9 cellular contexts compared by ENCODE assay signal in the genomic region with DNA sequence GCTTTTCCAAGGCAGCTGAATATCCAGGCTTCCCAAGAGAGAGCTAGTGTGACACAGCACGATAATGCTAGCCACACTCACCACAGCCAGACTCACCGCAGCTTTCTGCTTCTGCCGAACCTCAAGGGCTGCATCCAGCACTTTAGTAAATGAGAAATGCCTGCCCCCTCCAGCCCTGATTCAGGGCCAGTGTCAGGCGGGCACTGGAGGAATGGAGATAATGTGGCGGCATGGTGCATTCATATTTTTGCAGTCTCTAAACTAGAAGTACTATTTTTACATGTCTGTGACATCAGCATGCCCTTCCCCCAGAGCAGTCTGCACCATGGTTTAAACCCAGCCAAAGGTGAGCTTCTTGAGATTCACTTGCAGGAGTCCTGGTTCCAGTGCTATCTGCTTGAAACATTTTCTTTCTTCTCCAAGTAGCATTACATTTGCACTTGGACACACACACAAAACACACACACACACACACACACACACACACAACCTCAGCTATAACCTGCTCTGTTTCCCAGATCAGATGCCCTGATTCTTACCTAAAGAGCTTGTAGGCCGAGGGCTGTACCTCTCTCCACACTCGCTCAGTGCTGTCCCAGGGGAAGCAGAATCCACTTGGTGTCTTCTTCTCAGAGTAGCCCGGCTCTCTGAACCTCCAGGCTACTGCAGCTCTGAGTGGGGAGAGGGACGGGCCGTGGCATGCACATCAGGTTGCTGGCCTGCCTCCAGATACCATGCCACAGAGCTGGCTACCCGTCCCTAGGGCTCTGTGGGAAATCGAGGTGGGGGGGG. TPM values are rescaled to one million over a fixed set of nuclear protein-coding genes. Genes with fewer than 3 reads are reported as not detected.
DNase-seq lines count a peak whose midpoint lies in the region; ATAC-seq, FAIRE-seq and TF ChIP-seq lines count a peak whose summit lies in the region.
"Had no signal": no experiment of that assay in that cellular context is flagged by ENCODE, and none has a peak within 500 bp of the region (broad histone marks: within the 10 kb centered on the region; RNA-seq: fewer than 3 reads in every experiment).

Gene FGF1, minus strand, starts transcription at position 673 of the 792 bp plus-strand sequence. CDS start 71,963 bp downstream, outside the sequence.

- TF ChIP-seq POLR2A in gastrocnemius medialis (IDR thresholded peaks at IDR 0.05) = no peak

- H3K27ac Mint-ChIP-seq in HFFc6 (no peak within 1 kb of the TSS), astrocyte (ENCODE audit: unreplicated experiment) (peak within 1 kb of the TSS; percentile 94)

- DNase-seq in HFFc6 (no peak), astrocyte (ENCODE audit: low read depth) (peak; percentile 80), right atrium auricular region (ENCODE audit: low spot score) (no peak), gastrocnemius medialis (no peak), SW480 (ENCODE audit: low spot score) (no peak), HUDEP-2 (lab: John Stamatoyannopoulos, UW; ENCODE audit: unreplicated experiment in 76 of 76) (no peak)
- no peak for DNase-seq in activated CD4-positive, alpha-beta T cell treated with anti-CD3 and anti-CD28 coated beads for 1 hour
- DNase-seq: right lobe of liver had no signal

- H3K27me3 ChIP-seq in astrocyte (ENCODE audit: insufficient read depth, low read length) = no peaks in the 10 kb centered on the region
- no peaks in the 10 kb centered on the region for H3K27me3 ChIP-seq in right atrium auricular region
- no peaks in the 10 kb centered on the region for H3K27me3 ChIP-seq in gastrocnemius medialis
- H3K27me3 ChIP-seq: right lobe of liver had no signal

- ATAC-seq in gastrocnemius medialis (peak in 1 of 2 donors; percentile 30), HG03439 (IDR thresholded peaks at IDR 0.05; ENCODE audit: unreplicated experiment) (no peak)

- no peaks in the 10 kb centered on the region for H3K9me3 Mint-ChIP-seq in HFFc6
- no peaks in the 10 kb centered on the region for H3K9me3 Mint-ChIP-seq in astrocyte (ENCODE audit: unreplicated experiment)

- H3K4me3 Mint-ChIP-seq in HFFc6 (no peak within 1 kb of the TSS), astrocyte (ENCODE audit: unreplicated experiment) (peak within 1 kb of the TSS; percentile 27)

- H3K4me2 ChIP-seq in astrocyte (ENCODE audit: low read length) = peak within 1 kb of the TSS; percentile 74

- in situ Hi-C loops in gastrocnemius medialis (cut with MboI; ENCODE audit: low sequenced_read_pairs in 4 of 4) = loop anchor here in 1 of 4 donors (25.0 kb wide), 1 partner anchor 523 kb away; no protein-coding TSS in a partner anchor

- peaks cover 16% of the 10 kb centered on the region for H3K4me1 Mint-ChIP-seq in HFFc6 (ENCODE audit: low read depth)
- peaks cover 29% of the 10 kb centered on the region for H3K4me1 Mint-ChIP-seq in astrocyte (ENCODE audit: low read depth, unreplicated experiment)

- H3K9ac ChIP-seq in astrocyte (ENCODE audit: low read length) = peak within 1 kb of the TSS; percentile 23

- TF ChIP-seq CTCF in HFFc6 (IDR thresholded peaks at IDR 0.05) (no peak), astrocyte (IDR thresholded peaks at IDR 0.05; ENCODE audit: insufficient read depth, low read depth, low read length) (no peak), right atrium auricular region (IDR thresholded peaks at IDR 0.05) (no peak), gastrocnemius medialis (IDR thresholded peaks at IDR 0.05 in 4 of 5, conservative IDR thresholded peaks at IDR 0.05 in 1 of 5) (no peak)

- no peaks in the 10 kb centered on the region for H3K9me3 ChIP-seq in astrocyte (ENCODE audit: insufficient read depth, low read depth, low read length)
- H3K9me3 ChIP-seq in right atrium auricular region = no peaks in the 10 kb centered on the region
- no peaks in the 10 kb centered on the region for H3K9me3 ChIP-seq in gastrocnemius medialis
- H3K9me3 ChIP-seq: right lobe of liver had no signal

- H3K27ac ChIP-seq in astrocyte (ENCODE audit: low read depth, low read length) (peak within 1 kb of the TSS; percentile 12), right atrium auricular region (peak within 1 kb of the TSS; percentile 65 to 80), gastrocnemius medialis (peak within 1 kb of the TSS; percentile 16 to 48 (median 27))
- H3K27ac ChIP-seq: right lobe of liver had no signal

- peak within 1 kb of the TSS; percentile 33 for H2AFZ ChIP-seq in astrocyte (ENCODE audit: low read depth, low read length)

- no peaks in the 10 kb centered on the region for H4K20me1 ChIP-seq in astrocyte (ENCODE audit: insufficient read depth, low read length)

- H3K36me3 ChIP-seq in astrocyte (ENCODE audit: insufficient read depth, low read length) (no peaks in the 10 kb centered on the region), right atrium auricular region (no peaks in the 10 kb centered on the region), gastrocnemius medialis (no peaks in the 10 kb centered on the region)
- H3K36me3 ChIP-seq: right lobe of liver had no signal

- H3K4me1 ChIP-seq in astrocyte (ENCODE audit: insufficient read depth, low read length) (peaks cover 33% of the 10 kb centered on the region), right atrium auricular region (peaks cover 0 to 50% of the 10 kb centered on the region in 2 donors), gastrocnemius medialis (peaks cover 7 to 9% of the 10 kb centered on the region in 2 donors)
- H3K4me1 ChIP-seq: right lobe of liver had no signal

- intact Hi-C loops in gastrocnemius medialis (cut with DNase I; ENCODE audit: low total_unique reads) = no loop called here

- H3K4me3 ChIP-seq in astrocyte (ENCODE audit: insufficient read depth, low read depth, low read length) (no peak within 1 kb of the TSS), right atrium auricular region (no peak within 1 kb of the TSS), gastrocnemius medialis (peak within 1 kb of the TSS in 1 of 4 donors; percentile 8)
- H3K4me3 ChIP-seq: right lobe of liver had no signal

- peaks cover 10% of the 10 kb centered on the region for H3K27me3 Mint-ChIP-seq in HFFc6 (ENCODE audit: insufficient read depth)
- H3K27me3 Mint-ChIP-seq in astrocyte (ENCODE audit: low read depth, unreplicated experiment) = no peaks in the 10 kb centered on the region

- no peaks in the 10 kb centered on the region for H3K79me2 ChIP-seq in astrocyte (ENCODE audit: insufficient read depth, low read length)

- no peaks in the 10 kb centered on the region for H3K36me3 Mint-ChIP-seq in HFFc6 (ENCODE audit: low read depth)
- no peaks in the 10 kb centered on the region for H3K36me3 Mint-ChIP-seq in astrocyte (ENCODE audit: low read depth, unreplicated experiment)

- no peak for FAIRE-seq in astrocyte (lab: Jason Lieb, UNC)

RNA-seq across cellular contexts. Expression of gene FGF1, which starts in this region (rescaled TPM):
- 10 to 100 TPM; 34.2 to 42.4 (median 37.2) TPM for total RNA-seq in HFFc6 (2021; fragmentation: NEBNext Ultra II Directional; extraction: Animal tissue kit (Norgen Biotek cat#: 25700))
- 42.2 and 70.9 TPM in 2 replicates for total RNA-seq in astrocyte
- total RNA-seq in right atrium auricular region = 10 to 100 TPM; 35.3 to 47.9 TPM
- total RNA-seq in gastrocnemius medialis = 1 to 10 TPM in 2 of 4 donors, under 1 TPM in 2; 0.41 to 2.1 (median 1.2) TPM

Comparison
In these comparisons a context has a peak if more than half of its experiments do, and no peak if none do; other contexts are left out.
1. RNA of gene FGF1 (total RNA-seq): 42.2 to 70.9 TPM in astrocyte, 35.3 to 47.9 TPM in right atrium auricular region and 34.2 to 42.4 TPM in HFFc6; 0.41 to 2.1 TPM in gastrocnemius medialis; every median in the first group is over 10 times any median in the second.
2. H3K27ac ChIP-seq: peak in every context shown above with its lines; median percentile 72 in right atrium auricular region; 27 in gastrocnemius medialis; 12 in astrocyte.